In the genomic region with DNA sequence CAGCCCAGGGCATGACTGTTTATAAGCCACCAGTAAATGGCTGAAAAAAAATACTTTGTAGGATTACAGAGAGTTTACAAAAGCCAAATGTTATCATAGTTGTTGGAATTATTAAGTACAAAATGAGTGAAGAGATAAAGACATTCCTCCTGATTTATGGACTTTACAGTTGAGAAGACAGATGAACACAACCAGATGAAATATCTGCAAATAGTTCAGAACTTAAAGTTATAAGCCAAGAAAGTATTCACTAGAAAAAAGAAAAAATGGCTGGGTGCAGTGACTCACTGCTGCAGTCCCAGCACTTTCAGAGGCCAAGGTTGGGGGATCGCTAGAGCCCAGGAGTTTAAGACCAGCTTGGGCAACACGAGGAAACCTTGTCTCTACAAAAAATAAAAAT, we compare ENCODE assay signal across 21 cellular contexts. TPM values are rescaled to one million over a fixed set of nuclear protein-coding genes. Genes with fewer than 3 reads are reported as not detected.
A peak's percentile ranks its signal among the peaks of the same experiment; 100 is the strongest.
DNase-seq lines count a peak whose midpoint lies in the region; FAIRE-seq and TF ChIP-seq lines count a peak whose summit lies in the region.
"Had no signal": no experiment of that assay in that cellular context is flagged by ENCODE, and none has a peak within 500 bp of the region (broad histone marks: within the 10 kb centered on the region; RNA-seq: fewer than 3 reads in every experiment).

No MANE protein-coding gene starts in this region.

- no peak for TF ChIP-seq CTCF in fibroblast of mammary gland (conservative IDR thresholded peaks at IDR 0.05; ENCODE audit: control insufficient read depth, insufficient read depth, low read depth, low read length)

- intact Hi-C loops in posterior vena cava (cut with DNase I): no loop called here

- no peaks in the 10 kb centered on the region for H3K36me3 ChIP-seq in GM23248 (ENCODE audit: low read depth)
- H3K36me3 ChIP-seq: heart left ventricle, spleen, suprapubic skin had no signal

- no peak overlapping the region for H3K4me3 ChIP-seq in GM23248
- no peak overlapping the region for H3K4me3 ChIP-seq in fibroblast of mammary gland (ENCODE audit: control insufficient read depth, low read depth, low read length)
- H3K4me3 ChIP-seq: GM12878, heart left ventricle, suprapubic skin had no signal

- FAIRE-seq in RCC 7860 (lab: Jason Lieb, UNC) (peak; percentile 60), H54 (lab: Jason Lieb, UNC) (no peak)
- FAIRE-seq: bronchial epithelial cell, GM12878 had no signal

- H3K9me3 ChIP-seq in GM23248 (ENCODE audit: low read depth): no peaks in the 10 kb centered on the region
- H3K9me3 ChIP-seq: suprapubic skin had no signal

- H3K9me2 ChIP-seq in GM23248 (ENCODE audit: insufficient read depth): no peaks in the 10 kb centered on the region

- H3K79me2 ChIP-seq in GM23248 (ENCODE audit: insufficient read depth): no peaks in the 10 kb centered on the region

- TF ChIP-seq POLR2A in H54 (IDR thresholded peaks at IDR 0.05; ENCODE audit: low read depth, low read length): no peak

- DNase-seq in GM23248 (peak; percentile 52), RCC 7860 (ENCODE audit: low spot score) (no peak), fibroblast of mammary gland (ENCODE audit: low read depth) (peak; percentile 67), renal cortical epithelial cell (ENCODE audit: low read depth) (peak; percentile 49), H54 (ENCODE audit: insufficient read length, low spot score) (no peak), kidney tubule cell (ENCODE audit: low spot score) (no peak), posterior vena cava (ENCODE audit: low spot score) (no peak), HK-2 (ENCODE audit: unreplicated experiment) (no peak)
- DNase-seq: activated CD4-positive, alpha-beta T cell treated with anti-CD3 and anti-CD28 coated beads, Interleukin-2, amount 50 U/mL, for 1 hour; activated naive CD4-positive, alpha-beta T cell treated with Interleukin-2 at 50 U/mL for 16 hours; activated T-cell treated with anti-CD3 and anti-CD28 coated beads for 4 hours; GDM1; heart left ventricle; immature natural killer cell; naive B cell; NCI-H1694 treated with DMSO at 0.1 percent for 48 hours; posterior cingulate gyrus; spleen had no signal

- no peak overlapping the region for H2AFZ ChIP-seq in GM23248

- H3K4me2 ChIP-seq in GM23248 (ENCODE audit: unreplicated experiment): no peak overlapping the region

- H4K20me1 ChIP-seq in GM23248 (ENCODE audit: insufficient read depth): no peaks in the 10 kb centered on the region

- peaks cover 18% of the 10 kb centered on the region; the same call in 1 of the 2 replicates for H3K4me1 ChIP-seq in GM23248 (ENCODE audit: insufficient read depth)

- no peak overlapping the region for H3K27ac ChIP-seq in GM23248
- H3K27ac ChIP-seq: heart left ventricle, suprapubic skin had no signal

- H3F3A ChIP-seq in GM23248 (ENCODE audit: insufficient read depth): peaks cover 9% of the 10 kb centered on the region; the same call in 1 of the 2 replicates

- in situ Hi-C loops in GM23248 (cut with MboI): no loop called here

- H3K9ac ChIP-seq in GM23248: no peak overlapping the region

- H3K27me3 ChIP-seq in GM23248 (replicated peaks; ENCODE audit: insufficient read depth): no peaks in the 10 kb centered on the region

- 34 to 39% methylated on average over 2 of the region's 2 CpGs for WGBS in GM23248 (ENCODE audit: low coverage in 1 of 2, low lambda C conversion rate in 2 of 2, missing lambda C conversion rate in 2 of 2), 2 experiments

RNA-seq across cellular contexts. Expression of a gene that starts 11.2 kb away (rescaled TPM):
- total RNA-seq in GM23248 (2014; rRNA removed; shearing (Covaris generic)): 5.2 and 5.3 TPM in 2 replicates
- polyA plus RNA-seq in GM23248 (2016; fragmentation: Nextera tagmentation; extraction: Ambion mirVana): 7.5 and 9.3 TPM in 2 replicates
- 11.6 and 69.3 TPM in 2 replicates for total RNA-seq in renal cortical epithelial cell
- under 1 TPM in 1 of 2 donors, not detected in 1; 0.38 TPM for total RNA-seq in posterior vena cava

Comparison
In these comparisons a context has a peak if more than half of its experiments do, and no peak if none do; other contexts are left out.
1. DNase-seq: peak in GM23248 (single experiment), fibroblast of mammary gland (single experiment) and renal cortical epithelial cell (single experiment); none in RCC 7860 (single experiment), H54 (single experiment), kidney tubule cell (single experiment), posterior vena cava (single experiment) and HK-2 (single experiment).